18 cellular contexts compared by ENCODE assay signal in the genomic region with DNA sequence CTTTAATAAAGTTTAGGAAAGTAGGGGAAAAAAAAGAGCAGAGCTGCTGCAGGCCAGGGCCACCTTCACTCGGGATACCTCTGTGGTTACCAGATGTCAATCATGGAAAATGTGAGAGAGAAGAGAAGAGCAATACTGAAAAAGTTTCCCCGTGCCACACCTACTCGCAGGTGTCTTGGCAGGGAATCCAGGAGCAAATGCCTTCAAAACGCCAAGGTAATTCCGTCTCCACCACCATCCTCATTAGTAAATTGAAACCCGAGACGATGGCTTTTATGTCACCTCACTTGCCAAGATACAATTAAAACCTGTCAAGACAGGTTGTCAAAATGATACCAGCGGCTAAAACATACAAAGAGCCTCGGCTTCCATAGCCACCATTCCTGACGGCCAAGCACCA. TPM values are rescaled to one million over a fixed set of nuclear protein-coding genes. Genes with fewer than 3 reads are reported as not detected.
A peak's percentile ranks its signal among the peaks of the same experiment; 100 is the strongest.
DNase-seq lines count a peak whose midpoint lies in the region; ATAC-seq and TF ChIP-seq lines count a peak whose summit lies in the region.
"Had no signal": no experiment of that assay in that cellular context is flagged by ENCODE, and none has a peak within 500 bp of the region (broad histone marks: within the 10 kb centered on the region; RNA-seq: fewer than 3 reads in every experiment).

No MANE protein-coding gene starts in this region.

- peak; percentile 79 for DNase-seq in COR-L47 (lab: John Stamatoyannopoulos, UW)
- DNase-seq in NCI-H1105 treated with DMSO at 0.1 percent for 48 hours (lab: John Stamatoyannopoulos, UW): peak; percentile 37
- DNase-seq in NCI-H69 (lab: John Stamatoyannopoulos, UW): peak; percentile 89
- peak; percentile 14 for DNase-seq in epithelial cell of esophagus (ENCODE audit: low read depth)
- no peak for DNase-seq in NCI-H2196 treated with DMSO at 0.1 percent for 48 hours (lab: John Stamatoyannopoulos, UW; ENCODE audit: unreplicated experiment)
- DNase-seq in activated T-helper 2 cell treated with anti-CD3 and anti-CD28 coated beads, Interferon-gamma antibody, Interleukin-2, Interleukin-4, amounts not matched to agents 10 μg/mL and 5 μg/mL and 100 μg/mL, durations not matched to agents 14 hours and 24 hours and 36 hours (ENCODE audit: low spot score): no peak
- DNase-seq: C1 segment of cervical spinal cord, DMS53, MV-4-11, NCI-H1436 treated with DMSO at 0.1 percent for 48 hours, NCI-H526, T-cell had no signal

- H3K36me3 Mint-ChIP-seq in activated T-helper 2 cell treated with anti-CD3 and anti-CD28 coated beads, Interferon-gamma antibody, Interleukin-2, Interleukin-4, amounts not matched to agents 10 μg/mL and 5 μg/mL and 100 μg/mL, durations not matched to agents 14 hours and 24 hours and 36 hours (ENCODE audit: low read depth): no peaks in the 10 kb centered on the region
- H3K36me3 Mint-ChIP-seq: T-cell had no signal

- H3K4me3 ChIP-seq in epithelial cell of esophagus (ENCODE audit: low read length): no peak overlapping the region
- H3K4me3 ChIP-seq: SK-N-MC had no signal

- peaks cover 28% of the 10 kb centered on the region for H3K27me3 Mint-ChIP-seq in activated T-helper 2 cell treated with anti-CD3 and anti-CD28 coated beads, Interferon-gamma antibody, Interleukin-2, Interleukin-4, amounts not matched to agents 10 μg/mL and 5 μg/mL and 100 μg/mL, durations not matched to agents 14 hours and 24 hours and 36 hours (ENCODE audit: low read depth)

- ATAC-seq in HG02938 (IDR thresholded peaks at IDR 0.05; ENCODE audit: unreplicated experiment) (no peak), GM18511 (IDR thresholded peaks at IDR 0.05; ENCODE audit: unreplicated experiment) (no peak)
- ATAC-seq: Panc1, Right ventricle myocardium inferior, T-cell had no signal

- H3K4me1 Mint-ChIP-seq in activated T-helper 2 cell treated with anti-CD3 and anti-CD28 coated beads, Interferon-gamma antibody, Interleukin-2, Interleukin-4, amounts not matched to agents 10 μg/mL and 5 μg/mL and 100 μg/mL, durations not matched to agents 14 hours and 24 hours and 36 hours (ENCODE audit: low read depth): no peaks in the 10 kb centered on the region
- H3K4me1 Mint-ChIP-seq: IgD-negative memory B cell, T-cell had no signal

- no peak for TF ChIP-seq CTCF in epithelial cell of esophagus (IDR thresholded peaks at IDR 0.05; ENCODE audit: insufficient read depth, low read depth, low read length, missing control alignments)

- H3K27ac Mint-ChIP-seq in activated T-helper 2 cell treated with anti-CD3 and anti-CD28 coated beads, Interferon-gamma antibody, Interleukin-2, Interleukin-4, amounts not matched to agents 10 μg/mL and 5 μg/mL and 100 μg/mL, durations not matched to agents 14 hours and 24 hours and 36 hours: no peak overlapping the region
- H3K27ac Mint-ChIP-seq: IgD-negative memory B cell, T-cell had no signal

- no peak overlapping the region for H3K4me3 Mint-ChIP-seq in activated T-helper 2 cell treated with anti-CD3 and anti-CD28 coated beads, Interferon-gamma antibody, Interleukin-2, Interleukin-4, amounts not matched to agents 10 μg/mL and 5 μg/mL and 100 μg/mL, durations not matched to agents 14 hours and 24 hours and 36 hours (ENCODE audit: low read depth)
- H3K4me3 Mint-ChIP-seq: IgD-negative memory B cell, T-cell had no signal

- intact Hi-C loops in activated T-helper 2 cell treated with anti-CD3 and anti-CD28 coated beads, Interferon-gamma antibody, Interleukin-2, Interleukin-4, amounts not matched to agents 10 μg/mL and 5 μg/mL and 100 μg/mL, durations not matched to agents 14 hours and 24 hours and 36 hours (cut with micrococcal nuclease): no loop called here

- no peaks in the 10 kb centered on the region for H3K9me3 Mint-ChIP-seq in activated T-helper 2 cell treated with anti-CD3 and anti-CD28 coated beads, Interferon-gamma antibody, Interleukin-2, Interleukin-4, amounts not matched to agents 10 μg/mL and 5 μg/mL and 100 μg/mL, durations not matched to agents 14 hours and 24 hours and 36 hours
- H3K9me3 Mint-ChIP-seq: T-cell had no signal

RNA-seq across cellular contexts. Expression of a gene that starts 49.7 kb away (rescaled TPM):
- total RNA-seq in activated T-helper 2 cell treated with anti-CD3 and anti-CD28 coated beads, Interferon-gamma antibody, Interleukin-2, Interleukin-4, amounts not matched to agents 10 μg/mL and 5 μg/mL and 100 μg/mL, durations not matched to agents 14 hours and 24 hours and 36 hours: not detected in 2 replicates
- total RNA-seq: T-cell had no signal

Comparison
In these comparisons a context has a peak if more than half of its experiments do, and no peak if none do; other contexts are left out.
1. DNase-seq: peak in COR-L47 (single experiment), NCI-H1105 treated with DMSO at 0.1 percent for 48 hours (single experiment), NCI-H69 (single experiment) and epithelial cell of esophagus (single experiment); none in NCI-H2196 treated with DMSO at 0.1 percent for 48 hours (single experiment) and activated T-helper 2 cell treated with anti-CD3 and anti-CD28 coated beads, Interferon-gamma antibody, Interleukin-2, Interleukin-4, amounts not matched to agents 10 μg/mL and 5 μg/mL and 100 μg/mL, durations not matched to agents 14 hours and 24 hours and 36 hours (single experiment).